In genomic region chr18:63409301-63409700, GRCh38 we compare ENCODE assay signal across 16 cellular contexts.
A peak's percentile ranks its signal among the peaks of the same experiment; 100 is the strongest.
DNase-seq lines count a peak whose midpoint lies in the region; ATAC-seq lines count a peak whose summit lies in the region.
"Had no signal": no experiment of that assay in that cellular context is flagged by ENCODE, and none has a peak within 500 bp of the region (broad histone marks: within the 10 kb centered on the region; RNA-seq: fewer than 3 reads in every experiment).

No MANE protein-coding gene starts in this region.

- ATAC-seq in effector memory CD8-positive, alpha-beta T cell (replicated peaks) = peak; percentile 48
- ATAC-seq in GM21360 (IDR thresholded peaks at IDR 0.05; ENCODE audit: unreplicated experiment) (no peak), HG03108 (IDR thresholded peaks at IDR 0.05; ENCODE audit: unreplicated experiment) (no peak)
- ATAC-seq: left colon, SK-N-SH treated with all-trans-retinoic acid at 6 μM for 48 hours had no signal

- H3K9me3 Mint-ChIP-seq in activated naive CD4-positive, alpha-beta T cell treated with anti-CD3 and anti-CD28 coated beads, Interleukin-2, amount 50 U/mL, for 24 hours = no peaks in the 10 kb centered on the region
- no peaks in the 10 kb centered on the region for H3K9me3 Mint-ChIP-seq in T-helper 2 cell treated with Interferon-gamma antibody and Interleukin-4, amounts not matched to agents 5 μg/mL and 100 μg/mL, for 36 hours
- no peaks in the 10 kb centered on the region for H3K9me3 Mint-ChIP-seq in effector memory CD8-positive, alpha-beta T cell
- no peaks in the 10 kb centered on the region for H3K9me3 Mint-ChIP-seq in stimulated activated naive CD8-positive, alpha-beta T cell treated with anti-CD3 and anti-CD28 coated beads, Interleukin-15, Interleukin-2, amounts not matched to agents 100 ng/mL and 50 ng/mL, for 24 hours

- peaks cover 19% of the 10 kb centered on the region for H3K36me3 Mint-ChIP-seq in activated naive CD4-positive, alpha-beta T cell treated with anti-CD3 and anti-CD28 coated beads, Interleukin-2, amount 50 U/mL, for 24 hours
- H3K36me3 Mint-ChIP-seq in T-helper 2 cell treated with Interferon-gamma antibody and Interleukin-4, amounts not matched to agents 5 μg/mL and 100 μg/mL, for 36 hours (ENCODE audit: low read depth) = peaks cover 63% of the 10 kb centered on the region
- peaks cover 63% of the 10 kb centered on the region for H3K36me3 Mint-ChIP-seq in effector memory CD8-positive, alpha-beta T cell (ENCODE audit: insufficient read depth)
- peaks cover 72% of the 10 kb centered on the region for H3K36me3 Mint-ChIP-seq in stimulated activated naive CD8-positive, alpha-beta T cell treated with anti-CD3 and anti-CD28 coated beads, Interleukin-15, Interleukin-2, amounts not matched to agents 100 ng/mL and 50 ng/mL, for 24 hours (ENCODE audit: low read depth)

- DNase-seq in activated naive CD4-positive, alpha-beta T cell treated with anti-CD3 and anti-CD28 coated beads, Interleukin-2, amount 50 U/mL, for 16 hours = no peak
- peak; percentile 17 for DNase-seq in T-helper 2 cell treated with Interferon-gamma antibody and Interleukin-4, amounts not matched to agents 5 μg/mL and 100 μg/mL, for 36 hours (ENCODE audit: low spot score)
- no peak for DNase-seq in effector memory CD8-positive, alpha-beta T cell
- DNase-seq in GM19238 (ENCODE audit: insufficient read length, low spot score) = no peak
- DNase-seq: activated T-cell treated with anti-CD3 and anti-CD28 coated beads, Interleukin-2, amount 50 U/mL, for 48 hours; DMS153; hippocampal formation; left colon; NCI-H1436; NCI-H446; trophoblast cell had no signal

- peaks cover 59% of the 10 kb centered on the region for H3K4me1 Mint-ChIP-seq in activated naive CD4-positive, alpha-beta T cell treated with anti-CD3 and anti-CD28 coated beads, Interleukin-2, amount 50 U/mL, for 24 hours
- H3K4me1 Mint-ChIP-seq in T-helper 2 cell treated with Interferon-gamma antibody and Interleukin-4, amounts not matched to agents 5 μg/mL and 100 μg/mL, for 36 hours (ENCODE audit: low read depth) = peaks cover 46% of the 10 kb centered on the region
- H3K4me1 Mint-ChIP-seq in effector memory CD8-positive, alpha-beta T cell (ENCODE audit: low read depth in 2 of 2) = peaks cover 24 to 41% of the 10 kb centered on the region in 2 donors
- peaks cover 43% of the 10 kb centered on the region for H3K4me1 Mint-ChIP-seq in stimulated activated naive CD8-positive, alpha-beta T cell treated with anti-CD3 and anti-CD28 coated beads, Interleukin-15, Interleukin-2, amounts not matched to agents 100 ng/mL and 50 ng/mL, for 24 hours (ENCODE audit: low read depth)

- no peak overlapping the region for H3K27ac Mint-ChIP-seq in activated naive CD4-positive, alpha-beta T cell treated with anti-CD3 and anti-CD28 coated beads, Interleukin-2, amount 50 U/mL, for 24 hours
- peak overlapping the region; percentile 78 for H3K27ac Mint-ChIP-seq in T-helper 2 cell treated with Interferon-gamma antibody and Interleukin-4, amounts not matched to agents 5 μg/mL and 100 μg/mL, for 36 hours
- H3K27ac Mint-ChIP-seq in effector memory CD8-positive, alpha-beta T cell = peak overlapping the region; percentile 31 to 73
- peak overlapping the region; percentile 63 for H3K27ac Mint-ChIP-seq in stimulated activated naive CD8-positive, alpha-beta T cell treated with anti-CD3 and anti-CD28 coated beads, Interleukin-15, Interleukin-2, amounts not matched to agents 100 ng/mL and 50 ng/mL, for 24 hours

- no peaks in the 10 kb centered on the region for H3K27me3 Mint-ChIP-seq in activated naive CD4-positive, alpha-beta T cell treated with anti-CD3 and anti-CD28 coated beads, Interleukin-2, amount 50 U/mL, for 24 hours
- H3K27me3 Mint-ChIP-seq in T-helper 2 cell treated with Interferon-gamma antibody and Interleukin-4, amounts not matched to agents 5 μg/mL and 100 μg/mL, for 36 hours (ENCODE audit: low read depth) = no peaks in the 10 kb centered on the region
- no peaks in the 10 kb centered on the region for H3K27me3 Mint-ChIP-seq in effector memory CD8-positive, alpha-beta T cell
- no peaks in the 10 kb centered on the region for H3K27me3 Mint-ChIP-seq in stimulated activated naive CD8-positive, alpha-beta T cell treated with anti-CD3 and anti-CD28 coated beads, Interleukin-15, Interleukin-2, amounts not matched to agents 100 ng/mL and 50 ng/mL, for 24 hours

- peak overlapping the region; percentile 4 for H3K4me3 Mint-ChIP-seq in activated naive CD4-positive, alpha-beta T cell treated with anti-CD3 and anti-CD28 coated beads, Interleukin-2, amount 50 U/mL, for 24 hours
- peak overlapping the region; percentile 40 for H3K4me3 Mint-ChIP-seq in T-helper 2 cell treated with Interferon-gamma antibody and Interleukin-4, amounts not matched to agents 5 μg/mL and 100 μg/mL, for 36 hours
- no peak overlapping the region for H3K4me3 Mint-ChIP-seq in effector memory CD8-positive, alpha-beta T cell
- H3K4me3 Mint-ChIP-seq in stimulated activated naive CD8-positive, alpha-beta T cell treated with anti-CD3 and anti-CD28 coated beads, Interleukin-15, Interleukin-2, amounts not matched to agents 100 ng/mL and 50 ng/mL, for 24 hours = no peak overlapping the region

Comparison
In these comparisons a context has a peak if more than half of its experiments do, and no peak if none do; other contexts are left out.
1. H3K4me3 Mint-ChIP-seq: peak in activated naive CD4-positive, alpha-beta T cell treated with anti-CD3 and anti-CD28 coated beads, Interleukin-2, amount 50 U/mL, for 24 hours (single experiment) and T-helper 2 cell treated with Interferon-gamma antibody and Interleukin-4, amounts not matched to agents 5 μg/mL and 100 μg/mL, for 36 hours (single experiment); none in effector memory CD8-positive, alpha-beta T cell (0 of 2) and stimulated activated naive CD8-positive, alpha-beta T cell treated with anti-CD3 and anti-CD28 coated beads, Interleukin-15, Interleukin-2, amounts not matched to agents 100 ng/mL and 50 ng/mL, for 24 hours (single experiment).